In genomic region chrX:107978707-107979307, GRCh38 we compare ENCODE assay signal across 11 cellular contexts. TPM values are rescaled to one million over a fixed set of nuclear protein-coding genes. Genes with fewer than 3 reads are reported as not detected.
DNase-seq lines count a peak whose midpoint lies in the region; ATAC-seq and TF ChIP-seq lines count a peak whose summit lies in the region.
"Had no signal": no experiment of that assay in that cellular context is flagged by ENCODE, and none has a peak within 500 bp of the region (broad histone marks: within the 10 kb centered on the region; RNA-seq: fewer than 3 reads in every experiment).

No MANE protein-coding gene starts in this region.

- 52 to 81% methylated on average over 2 to 3 of the region's 3 CpGs for WGBS in esophagus squamous epithelium, 2 donors
- 26 to 52% (median 32%) methylated on average over 3 of the region's 3 CpGs for WGBS in stomach, 5 donors

- TF ChIP-seq EP300 in stomach (IDR thresholded peaks at IDR 0.05) = no peak

- H3K9me3 ChIP-seq in esophagus squamous epithelium (no peaks in the 10 kb centered on the region), stomach (no peaks in the 10 kb centered on the region)

- no peaks in the 10 kb centered on the region for H3K9me3 Mint-ChIP-seq in activated CD8-positive, alpha-beta memory T cell treated with anti-CD3 and anti-CD28 coated beads, Interleukin-2, amount 10 ng/mL, durations not matched to agents 7 days and 5 days (ENCODE audit: low read depth)
- H3K9me3 Mint-ChIP-seq: memory B cell had no signal

- no peaks in the 10 kb centered on the region for H3K36me3 ChIP-seq in esophagus squamous epithelium
- H3K36me3 ChIP-seq in stomach = no peaks in the 10 kb centered on the region

- DNase-seq in NCI-H524 (lab: John Stamatoyannopoulos, UW) = peak; percentile 5 to 49
- no peak for DNase-seq in NCI-H524 treated with DMSO at 0.1 percent for 48 hours (lab: John Stamatoyannopoulos, UW)
- DNase-seq in NCI-H748 (lab: John Stamatoyannopoulos, UW; ENCODE audit: unreplicated experiment) = peak; percentile 47
- DNase-seq in esophagus squamous epithelium (lab: John Stamatoyannopoulos, UW) = no peak
- no peak for DNase-seq in stomach
- no peak for DNase-seq in T-helper 9 cell
- DNase-seq in activated CD8-positive, alpha-beta memory T cell treated with anti-CD3 and anti-CD28 coated beads, Interleukin-2, amount 10 ng/mL, durations not matched to agents 7 days and 5 days = no peak

- no peak for ATAC-seq in HG03039 (IDR thresholded peaks at IDR 0.05; ENCODE audit: unreplicated experiment)
- ATAC-seq in activated CD8-positive, alpha-beta memory T cell treated with anti-CD3 and anti-CD28 coated beads, Interleukin-2, amount 10 ng/mL, durations not matched to agents 7 days and 5 days = no peak

- no peak overlapping the region for H3K4me3 ChIP-seq in esophagus squamous epithelium
- no peak overlapping the region for H3K4me3 ChIP-seq in stomach

- no peaks in the 10 kb centered on the region for H3K27me3 Mint-ChIP-seq in activated CD8-positive, alpha-beta memory T cell treated with anti-CD3 and anti-CD28 coated beads, Interleukin-2, amount 10 ng/mL, durations not matched to agents 7 days and 5 days
- H3K27me3 Mint-ChIP-seq: memory B cell had no signal

- CTCF ChIA-PET in activated CD8-positive, alpha-beta memory T cell treated with anti-CD3 and anti-CD28 coated beads, Interleukin-2, amount 10 ng/mL, durations not matched to agents 7 days and 5 days (lab: Charles Lee) = no interaction called here

- H3K27me3 ChIP-seq in esophagus squamous epithelium (peaks cover 0 to 5% (median 0%) of the 10 kb centered on the region in 4 donors), stomach (peaks cover 0 to 3% (median 0%) of the 10 kb centered on the region in 3 donors)

- no peak overlapping the region for H3K4me3 Mint-ChIP-seq in activated CD8-positive, alpha-beta memory T cell treated with anti-CD3 and anti-CD28 coated beads, Interleukin-2, amount 10 ng/mL, durations not matched to agents 7 days and 5 days
- H3K4me3 Mint-ChIP-seq: memory B cell had no signal

- no peaks in the 10 kb centered on the region for H3K4me1 Mint-ChIP-seq in activated CD8-positive, alpha-beta memory T cell treated with anti-CD3 and anti-CD28 coated beads, Interleukin-2, amount 10 ng/mL, durations not matched to agents 7 days and 5 days
- H3K4me1 Mint-ChIP-seq: memory B cell had no signal

- H3K4me1 ChIP-seq in esophagus squamous epithelium (no peaks in the 10 kb centered on the region), stomach (no peaks in the 10 kb centered on the region)

- H3K27ac ChIP-seq in esophagus squamous epithelium = no peak overlapping the region
- H3K27ac ChIP-seq in stomach = no peak overlapping the region

- no peak overlapping the region for H3K27ac Mint-ChIP-seq in activated CD8-positive, alpha-beta memory T cell treated with anti-CD3 and anti-CD28 coated beads, Interleukin-2, amount 10 ng/mL, durations not matched to agents 7 days and 5 days
- H3K27ac Mint-ChIP-seq: memory B cell had no signal

- intact Hi-C loops in esophagus squamous epithelium (cut with DNase I) = no loop called here
- intact Hi-C loops in stomach (cut with DNase I; ENCODE audit: low total_unique reads) = no loop called here

- no peaks in the 10 kb centered on the region for H3K36me3 Mint-ChIP-seq in activated CD8-positive, alpha-beta memory T cell treated with anti-CD3 and anti-CD28 coated beads, Interleukin-2, amount 10 ng/mL, durations not matched to agents 7 days and 5 days
- H3K36me3 Mint-ChIP-seq: memory B cell had no signal

- TF ChIP-seq POLR2A in esophagus squamous epithelium (IDR thresholded peaks at IDR 0.05) (no peak), stomach (IDR thresholded peaks at IDR 0.05) (no peak)

- TF ChIP-seq CTCF in esophagus squamous epithelium (IDR thresholded peaks at IDR 0.05) = peak in 4 of 6 experiments; percentile 26 to 44 (median 33)
- TF ChIP-seq CTCF in stomach (IDR thresholded peaks at IDR 0.05) = peak in 4 of 7 experiments; percentile 18 to 37 (median 29)

RNA-seq across cellular contexts. Expression of gene TEX13B, which starts 3.4 kb away (rescaled TPM):
- total RNA-seq in esophagus squamous epithelium (not detected), stomach (not detected)
- polyA plus RNA-seq in stomach = not detected
- total RNA-seq in activated CD8-positive, alpha-beta memory T cell treated with anti-CD3 and anti-CD28 coated beads, Interleukin-2, amount 10 ng/mL, durations not matched to agents 7 days and 5 days = not detected
- total RNA-seq: T-helper 1 cell treated with Interleukin-12 subunit alpha and Interleukin-12 subunit beta and Interleukin-4 antibody, amounts not matched to agents 30 ng/mL and 1 ng/mL, for 36 hours; temporal lobe had no signal

Comparison
In these comparisons a context has a peak if more than half of its experiments do, and no peak if none do; other contexts are left out.
1. DNase-seq: peak in NCI-H524 (2 of 2) and NCI-H748 (single experiment); none in NCI-H524 treated with DMSO at 0.1 percent for 48 hours (single experiment), esophagus squamous epithelium (single experiment), stomach (single experiment), T-helper 9 cell (single experiment) and activated CD8-positive, alpha-beta memory T cell treated with anti-CD3 and anti-CD28 coated beads, Interleukin-2, amount 10 ng/mL, durations not matched to agents 7 days and 5 days (single experiment).